13 cellular contexts compared by ENCODE assay signal in genomic region chr19:3653865-3654513, GRCh38. TPM values are rescaled to one million over a fixed set of nuclear protein-coding genes. Genes with fewer than 3 reads are reported as not detected.
DNase-seq lines count a peak whose midpoint lies in the region; TF ChIP-seq lines count a peak whose summit lies in the region.
"Had no signal": no experiment of that assay in that cellular context is flagged by ENCODE, and none has a peak within 500 bp of the region (broad histone marks: within the 10 kb centered on the region; RNA-seq: fewer than 3 reads in every experiment).

No MANE protein-coding gene starts in this region.

- WGBS in endodermal cell (ENCODE audit: insufficient coverage in 1 of 2, insufficient read length in 1 of 2), 2 experiments = 96% methylated on average over 20 of the region's 20 CpGs

- no peaks in the 10 kb centered on the region for H3K9me2 ChIP-seq in MM.1S (replicated peaks; ENCODE audit: insufficient read depth, low read length)

- no peaks in the 10 kb centered on the region for H3K79me2 ChIP-seq in MM.1S (ENCODE audit: low read length)

- H3K27ac ChIP-seq in MM.1S (ENCODE audit: low read length) = no peak overlapping the region
- H3K27ac ChIP-seq in endodermal cell (ENCODE audit: low read depth, low read length) = no peak overlapping the region

- no peak overlapping the region for H3K4me2 ChIP-seq in MM.1S (ENCODE audit: low read depth, low read length)

- H3K27ac Mint-ChIP-seq in Calu3 (ENCODE audit: unreplicated experiment) (no peak overlapping the region), endodermal cell (no peak overlapping the region)
- H3K27ac Mint-ChIP-seq: mesothelial cell of epicardium; T-helper 2 cell treated with Interferon-gamma antibody and Interleukin-4, amounts not matched to agents 5 μg/mL and 100 μg/mL, for 36 hours had no signal

- H3K27me3 ChIP-seq in MM.1S (replicated peaks; ENCODE audit: insufficient read depth, low read length) = no peaks in the 10 kb centered on the region
- H3K27me3 ChIP-seq in endodermal cell (ENCODE audit: control insufficient read depth, insufficient read depth, low read length, poor library complexity, severe bottlenecking) = no peaks in the 10 kb centered on the region

- intact Hi-C loops in Calu3 (cut with micrococcal nuclease; ENCODE audit: unreplicated experiment) = no loop called here

- H3K36me3 Mint-ChIP-seq in Calu3 (ENCODE audit: insufficient read depth, unreplicated experiment) (peaks cover 16% of the 10 kb centered on the region), endodermal cell (ENCODE audit: low read depth) (peaks cover 42% of the 10 kb centered on the region)

- H3K9ac ChIP-seq in MM.1S (ENCODE audit: low read length) = no peak overlapping the region
- no peak overlapping the region for H3K9ac ChIP-seq in endodermal cell (ENCODE audit: extremely low read depth, low read length, poor library complexity, severe bottlenecking)

- H3K9me3 ChIP-seq in MM.1S (replicated peaks; ENCODE audit: insufficient read depth, low read length) (no peaks in the 10 kb centered on the region), endodermal cell (ENCODE audit: control insufficient read depth, low read length) (no peaks in the 10 kb centered on the region)

- H3K4me3 Mint-ChIP-seq in Calu3 (ENCODE audit: low read depth, unreplicated experiment) (no peak overlapping the region), endodermal cell (no peak overlapping the region)
- H3K4me3 Mint-ChIP-seq: mesothelial cell of epicardium; T-helper 2 cell treated with Interferon-gamma antibody and Interleukin-4, amounts not matched to agents 5 μg/mL and 100 μg/mL, for 36 hours had no signal

- H3K36me3 ChIP-seq in MM.1S (replicated peaks; ENCODE audit: insufficient read depth, low read length) (no peaks in the 10 kb centered on the region), endodermal cell (ENCODE audit: control insufficient read depth, insufficient read depth, low read length) (peaks cover 23% of the 10 kb centered on the region)

- TF ChIP-seq CTCF in Calu3 (IDR thresholded peaks at IDR 0.05; ENCODE audit: unreplicated experiment) (no peak), MM.1S (IDR thresholded peaks at IDR 0.05; ENCODE audit: low read length) (peak; percentile 14; the same call in 1 of the 2 replicates), endodermal cell (conservative IDR thresholded peaks at IDR 0.05) (peak; percentile 56)

- no TSS peak for BruUV-seq in Calu3 (replicated peaks; lab: Mats Ljungman, UMichigan)

- H4K20me1 ChIP-seq in MM.1S (ENCODE audit: insufficient read depth, low read length) = no peaks in the 10 kb centered on the region

- H3K4me1 ChIP-seq in MM.1S (ENCODE audit: low read length) (no peaks in the 10 kb centered on the region), endodermal cell (ENCODE audit: control insufficient read depth, insufficient read depth, low read length) (no peaks in the 10 kb centered on the region)

- H3F3A ChIP-seq in MM.1S (ENCODE audit: insufficient read depth, low read length) = no peaks in the 10 kb centered on the region

- CTCF ChIA-PET in Calu3 (lab: Charles Lee) = no interaction called here

- no peak overlapping the region for H2AFZ ChIP-seq in MM.1S (ENCODE audit: low read length)

- H3K9me3 Mint-ChIP-seq in Calu3 (ENCODE audit: low read depth, unreplicated experiment) (no peaks in the 10 kb centered on the region), endodermal cell (no peaks in the 10 kb centered on the region)
- H3K9me3 Mint-ChIP-seq: mesothelial cell of epicardium; T-helper 2 cell treated with Interferon-gamma antibody and Interleukin-4, amounts not matched to agents 5 μg/mL and 100 μg/mL, for 36 hours had no signal

- peak; percentile 21 for DNase-seq in ACHN
- peak; percentile 10 for DNase-seq in Calu3
- DNase-seq in MM.1S = no peak
- DNase-seq in endodermal cell = peak; percentile 74
- DNase-seq in NCI-H146 (lab: John Stamatoyannopoulos, UW) = no peak
- no peak for DNase-seq in amniotic stem cell (lab: John Stamatoyannopoulos, UW)
- DNase-seq in NK-92 (lab: John Stamatoyannopoulos, UW; ENCODE audit: unreplicated experiment) = no peak
- DNase-seq: NCI-H1436; posterior cingulate gyrus; stimulated activated CD4-positive, alpha-beta T cell treated with anti-CD3 and anti-CD28 coated beads, Interleukin-1b, Interleukin-23, amount 100 ng/mL, for 48 hours; stimulated activated naive CD4-positive, alpha-beta T cell treated with Interleukin-2 at 50 U/mL for 16 hours had no signal

- H3K4me3 ChIP-seq in MM.1S (ENCODE audit: low read length) (no peak overlapping the region), endodermal cell (ENCODE audit: low read length) (no peak overlapping the region)

- in situ Hi-C loops in ACHN (cut with HindIII; ENCODE audit: low pct_ligation_motif_present, low pct_unique_long_range_greater_than_20kb, low sequenced_read_pairs) = no loop called here

- H3K4me1 Mint-ChIP-seq in Calu3 (ENCODE audit: low read depth, unreplicated experiment) (no peaks in the 10 kb centered on the region), endodermal cell (no peaks in the 10 kb centered on the region)
- H3K4me1 Mint-ChIP-seq: mesothelial cell of epicardium had no signal

- H3K27me3 Mint-ChIP-seq in Calu3 (ENCODE audit: unreplicated experiment) (no peaks in the 10 kb centered on the region), endodermal cell (ENCODE audit: insufficient read depth) (no peaks in the 10 kb centered on the region)

RNA-seq across cellular contexts. Expression of gene CACTIN, which starts 27.4 kb away (rescaled TPM):
- 20.2 and 21.4 TPM in 2 replicates for total RNA-seq in Calu3 (2022)
- 10 to 100 TPM; 31.5 to 33.5 TPM for total RNA-seq in endodermal cell
- 26.1 TPM for polyA plus RNA-seq in endodermal cell (2013, experiment 1 of 2)
- 24.7 TPM for polyA plus RNA-seq in endodermal cell (2013, experiment 2 of 2)

RNA-seq across cellular contexts. Expression of gene PIP5K1C, which starts 46.3 kb away (rescaled TPM):
- total RNA-seq in Calu3 (2022) (23.6 and 26.3 TPM in 2 replicates), endodermal cell (10 to 100 TPM; 43.5 to 51.5 TPM)
- polyA plus RNA-seq in endodermal cell (2013, experiment 1 of 2) = 25.0 TPM
- polyA plus RNA-seq in endodermal cell (2013, experiment 2 of 2) = 23.0 TPM

RNA-seq across cellular contexts. Expression of gene TBXA2R, which starts 47.3 kb away (rescaled TPM):
- total RNA-seq in Calu3 (2022) (0.20 and 0.24 TPM in 2 replicates), endodermal cell (under 1 TPM; 0.29 to 0.42 TPM)
- polyA plus RNA-seq in endodermal cell (2013, experiment 1 of 2) = 0.39 TPM
- 0.25 TPM for polyA plus RNA-seq in endodermal cell (2013, experiment 2 of 2)

RNA-seq across cellular contexts. Expression of gene TJP3, which starts 54.2 kb away (rescaled TPM):
- total RNA-seq in Calu3 (2022) (84.8 and 111 TPM in 2 replicates), endodermal cell (10 to 100 TPM; 15.7 to 25.9 TPM)
- 6.2 TPM for polyA plus RNA-seq in endodermal cell (2013, experiment 1 of 2)
- 3.4 TPM for polyA plus RNA-seq in endodermal cell (2013, experiment 2 of 2)

Comparison
In these comparisons a context has a peak if more than half of its experiments do, and no peak if none do; other contexts are left out.
1. DNase-seq: peak in ACHN (single experiment), Calu3 (single experiment) and endodermal cell (single experiment); none in MM.1S (single experiment), NCI-H146 (single experiment), amniotic stem cell (single experiment) and NK-92 (single experiment).